In the genomic region with DNA sequence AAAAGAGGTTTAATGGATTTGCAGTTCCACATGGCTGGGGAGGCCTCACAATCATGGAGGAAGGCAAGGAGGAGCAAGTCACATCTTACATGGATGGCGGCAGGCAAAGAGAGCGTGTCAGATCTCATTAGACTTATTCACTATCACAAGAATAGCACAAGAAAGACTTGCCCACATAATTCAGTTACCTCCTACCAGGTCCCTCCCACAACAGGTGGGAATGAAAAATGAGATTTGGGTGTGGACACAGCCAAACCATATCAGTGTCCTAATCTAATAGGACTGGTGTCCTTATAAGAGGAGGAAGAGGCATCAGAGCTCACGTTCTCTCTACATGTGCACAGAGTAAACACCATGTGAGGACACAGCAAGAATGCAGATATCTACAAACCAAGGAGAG, we compare ENCODE assay signal across 31 cellular contexts.
"Had no signal": no experiment of that assay in that cellular context is flagged by ENCODE, and none has a peak within 500 bp of the region (broad histone marks: within the 10 kb centered on the region; RNA-seq: fewer than 3 reads in every experiment).

No MANE protein-coding gene starts in this region.

- ATAC-seq: heart left ventricle; left colon; left lung; lower lobe of right lung; naive thymus-derived CD4-positive, alpha-beta T cell; natural killer cell treated with Interleukin-12 subunit alpha and Interleukin-12 subunit beta and Interleukin-15 and Interleukin-18, amount 100 ng/mL, for 72 hours; right cardiac atrium; stimulated activated effector memory CD8-positive, alpha-beta T cell treated with anti-CD3 and anti-CD28 coated beads, Interleukin-12 subunit alpha, Interleukin-12 subunit beta, amount 100 ng/mL, for 72 hours; upper lobe of right lung had no signal

- DNase-seq: heart left ventricle; hypothalamus; immature natural killer cell; kidney; left colon; left lung; lower lobe of right lung; mammary epithelial cell; mesendoderm; naive thymus-derived CD4-positive, alpha-beta T cell; ovary; retina; right cardiac atrium; sigmoid colon; stimulated activated CD4-positive, alpha-beta T cell treated with anti-CD3 and anti-CD28 coated beads, Interleukin-12 subunit alpha, Interleukin-12 subunit beta, amount 100 ng/mL, for 4 hours; stimulated activated CD4-positive, alpha-beta T cell treated with anti-CD3 and anti-CD28 coated beads, Interleukin-15, amount 100 ng/mL, for 24 hours; stimulated activated CD4-positive, alpha-beta T cell treated with anti-CD3 and anti-CD28 coated beads, Interleukin-2, amount 100 ng/mL, for 24 hours; stimulated activated CD4-positive, alpha-beta T cell treated with anti-CD3 and anti-CD28 coated beads, Interleukin-4, amount 100 ng/mL, for 24 hours; stimulated activated naive CD4-positive, alpha-beta T cell; tibial artery; trophoblast cell; upper lobe of right lung had no signal

- H3K9me3 ChIP-seq: left lung, lower lobe of right lung, ovary, sigmoid colon, thoracic aorta, upper lobe of right lung had no signal

- H3K27me3 Mint-ChIP-seq: naive thymus-derived CD4-positive, alpha-beta T cell; natural killer cell treated with Interleukin-12 subunit alpha and Interleukin-12 subunit beta and Interleukin-15 and Interleukin-18, amount 100 ng/mL, for 72 hours; progenitor cell of endocrine pancreas; stimulated activated naive CD8-positive, alpha-beta T cell treated with anti-CD3 and anti-CD28 coated beads, Interleukin-15, Interleukin-2, amounts not matched to agents 100 ng/mL and 50 ng/mL, for 24 hours had no signal

- H3K27ac Mint-ChIP-seq: immature natural killer cell; mesothelial cell of epicardium; natural killer cell treated with Interleukin-12 subunit alpha and Interleukin-12 subunit beta and Interleukin-15 and Interleukin-18, amount 100 ng/mL, for 72 hours; progenitor cell of endocrine pancreas; stimulated activated effector memory CD8-positive, alpha-beta T cell treated with anti-CD3 and anti-CD28 coated beads, Interleukin-12 subunit alpha, Interleukin-12 subunit beta, amount 100 ng/mL, for 72 hours; stimulated activated naive CD8-positive, alpha-beta T cell treated with anti-CD3 and anti-CD28 coated beads, Interleukin-15, Interleukin-2, amounts not matched to agents 100 ng/mL and 50 ng/mL, for 24 hours had no signal

- H3K27ac ChIP-seq: heart left ventricle, left lung, lower lobe of right lung, ovary, sigmoid colon, skin epidermis, suprapubic skin, thoracic aorta, tibial artery, upper lobe of right lung had no signal

- H3K36me3 ChIP-seq: left lung, lower lobe of right lung, ovary, sigmoid colon, suprapubic skin, thoracic aorta, upper lobe of right lung had no signal

- H3K4me1 ChIP-seq: left lung, lower lobe of right lung, suprapubic skin, upper lobe of right lung had no signal

- FAIRE-seq: kidney, urothelium cell line had no signal

- H3K36me3 Mint-ChIP-seq: stimulated activated effector memory CD8-positive, alpha-beta T cell treated with anti-CD3 and anti-CD28 coated beads, Interleukin-12 subunit alpha, Interleukin-12 subunit beta, amount 100 ng/mL, for 72 hours had no signal

- H3K4me3 Mint-ChIP-seq: immature natural killer cell; mesothelial cell of epicardium; naive thymus-derived CD4-positive, alpha-beta T cell; natural killer cell treated with Interleukin-12 subunit alpha and Interleukin-12 subunit beta and Interleukin-15 and Interleukin-18, amount 100 ng/mL, for 72 hours; stimulated activated effector memory CD8-positive, alpha-beta T cell treated with anti-CD3 and anti-CD28 coated beads, Interleukin-12 subunit alpha, Interleukin-12 subunit beta, amount 100 ng/mL, for 72 hours; stimulated activated naive CD8-positive, alpha-beta T cell treated with anti-CD3 and anti-CD28 coated beads, Interleukin-15, Interleukin-2, amounts not matched to agents 100 ng/mL and 50 ng/mL, for 24 hours had no signal

- H3K4me3 ChIP-seq: heart left ventricle, left lung, lower lobe of right lung, ovary, sigmoid colon, skin epidermis, suprapubic skin, thoracic aorta, tibial artery, upper lobe of right lung had no signal

- H3K27me3 ChIP-seq: heart left ventricle, left lung, ovary, sigmoid colon, suprapubic skin, tibial artery, upper lobe of right lung had no signal
